Comparison of ENCODE assay signal across 8 cellular contexts in the genomic region with DNA sequence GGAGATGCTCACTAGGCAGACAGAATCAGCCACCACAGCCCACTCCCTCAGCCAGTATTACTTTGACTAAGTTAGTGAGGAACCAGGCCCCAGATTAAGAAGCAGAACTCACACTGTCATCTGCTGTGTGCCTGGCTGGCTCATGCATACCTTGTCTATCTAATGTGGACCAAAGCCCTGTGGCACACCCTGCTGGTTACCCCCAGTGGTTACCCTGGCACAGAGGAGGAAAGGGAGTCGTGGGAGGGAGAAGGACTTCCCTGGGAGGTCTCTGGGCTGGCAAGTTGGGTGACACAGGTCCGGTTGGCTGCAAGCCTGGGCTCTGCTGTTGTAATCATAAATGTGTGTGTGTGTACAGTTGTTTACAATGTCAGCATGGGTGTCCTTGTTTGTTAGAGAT. TPM values are rescaled to one million over a fixed set of nuclear protein-coding genes. Genes with fewer than 3 reads are reported as not detected.
A peak's percentile ranks its signal among the peaks of the same experiment; 100 is the strongest.
DNase-seq lines count a peak whose midpoint lies in the region; ATAC-seq and TF ChIP-seq lines count a peak whose summit lies in the region.

No MANE protein-coding gene starts in this region.

- H3K9me3 Mint-ChIP-seq in chondrocyte (ENCODE audit: low read depth), result no peaks in the 10 kb centered on the region
- no peaks in the 10 kb centered on the region for H3K9me3 Mint-ChIP-seq in immature natural killer cell

- H3K9me3 ChIP-seq in osteoblast (ENCODE audit: low read depth, low read length), result no peaks in the 10 kb centered on the region

- no peaks in the 10 kb centered on the region for H3K79me2 ChIP-seq in osteoblast (ENCODE audit: insufficient read depth, low read length)

- H3K4me3 Mint-ChIP-seq in chondrocyte (ENCODE audit: unreplicated experiment) (no peak overlapping the region), immature natural killer cell (peak overlapping the region in 2 of 5 donors; percentile 40 to 61)

- no peak overlapping the region for H3K4me2 ChIP-seq in osteoblast (ENCODE audit: insufficient read depth, low read length)

- H4K20me1 ChIP-seq in osteoblast (ENCODE audit: insufficient read depth, low read length), result no peaks in the 10 kb centered on the region

- H3K36me3 Mint-ChIP-seq in chondrocyte (ENCODE audit: low read depth) (no peaks in the 10 kb centered on the region), immature natural killer cell (no peaks in the 10 kb centered on the region)

- H3K4me1 ChIP-seq in osteoblast (ENCODE audit: insufficient read depth, low read length), result no peaks in the 10 kb centered on the region

- H3K27me3 Mint-ChIP-seq in chondrocyte (ENCODE audit: low read depth) (no peaks in the 10 kb centered on the region), immature natural killer cell (ENCODE audit: low read depth in 3 of 3) (peaks cover under 1 to 4% (median 2%) of the 10 kb centered on the region in 3 donors)

- no peaks in the 10 kb centered on the region for H3K36me3 ChIP-seq in osteoblast (ENCODE audit: insufficient read depth, low read length)

- ATAC-seq in HG02885 (IDR thresholded peaks at IDR 0.05; ENCODE audit: poor library complexity, unreplicated experiment), result peak; percentile 62
- ATAC-seq in HG03159 (IDR thresholded peaks at IDR 0.05; ENCODE audit: unreplicated experiment), result no peak

- no peak overlapping the region for H3K4me3 ChIP-seq in osteoblast (ENCODE audit: insufficient read depth, low read length)

- H3K27ac Mint-ChIP-seq in chondrocyte (ENCODE audit: unreplicated experiment) (no peak overlapping the region), immature natural killer cell (peak overlapping the region in 2 of 6 donors; percentile 40 to 72)

- H2AFZ ChIP-seq in osteoblast (ENCODE audit: low read length), result no peak overlapping the region

- TF ChIP-seq CTCF in chondrocyte (IDR thresholded peaks at IDR 0.05), result peak; percentile 33
- TF ChIP-seq CTCF in osteoblast (IDR thresholded peaks at IDR 0.05; ENCODE audit: extremely low read depth, low read depth, low read length), result peak; percentile 36

- H3K27ac ChIP-seq in osteoblast (ENCODE audit: low read depth, low read length), result no peak overlapping the region

- H3K27me3 ChIP-seq in osteoblast (ENCODE audit: insufficient read depth, low read length), result no peaks in the 10 kb centered on the region

- H3K4me1 Mint-ChIP-seq in chondrocyte (ENCODE audit: low read depth) (no peaks in the 10 kb centered on the region), immature natural killer cell (peaks cover 50 to 61% of the 10 kb centered on the region in 2 donors)

- DNase-seq in GDM1 (lab: John Stamatoyannopoulos, UW), result peak; percentile 48
- DNase-seq in T follicular helper cell (ENCODE audit: low read depth), result peak; percentile 25
- DNase-seq in chondrocyte (ENCODE audit: low spot score), result peak; percentile 37
- peak; percentile 91 for DNase-seq in osteoblast (ENCODE audit: insufficient read length, low spot score, missing footprints)
- no peak for DNase-seq in immature natural killer cell
- no peak for DNase-seq in inferior parietal cortex (ENCODE audit: extremely low spot score)

RNA-seq across cellular contexts. Expression of a gene that starts 7.5 kb away (rescaled TPM):
- total RNA-seq in chondrocyte (0.07 TPM in 1 of 3 replicates, not detected in the others), osteoblast (under 0.01 TPM in 1 of 2 replicates, not detected in the other)
- not detected for polyA plus RNA-seq in immature natural killer cell

Comparison
In these comparisons a context has a peak if more than half of its experiments do, and no peak if none do; other contexts are left out.
1. DNase-seq: peak in GDM1 (single experiment), T follicular helper cell (single experiment), chondrocyte (single experiment) and osteoblast (single experiment); none in immature natural killer cell (0 of 3) and inferior parietal cortex (single experiment).